29 cellular contexts compared by ENCODE assay signal in genomic region chr3:69452295-69452694, GRCh38.
"Had no signal": no experiment of that assay in that cellular context is flagged by ENCODE, and none has a peak within 500 bp of the region (broad histone marks: within the 10 kb centered on the region; RNA-seq: fewer than 3 reads in every experiment).

No MANE protein-coding gene starts in this region.

- H3K27ac Mint-ChIP-seq: immature natural killer cell; mesothelial cell of epicardium; naive B cell; natural killer cell; stimulated activated effector memory CD8-positive, alpha-beta T cell treated with anti-CD3 and anti-CD28 coated beads, Interleukin-12 subunit alpha, Interleukin-12 subunit beta, amount 100 ng/mL, for 72 hours; stimulated activated naive CD8-positive, alpha-beta T cell treated with anti-CD3 and anti-CD28 coated beads, Interleukin-15, Interleukin-2, amounts not matched to agents 100 ng/mL and 50 ng/mL, for 24 hours had no signal

- H3K4me1 Mint-ChIP-seq: immature natural killer cell; mesothelial cell of epicardium; naive B cell; natural killer cell; stimulated activated effector memory CD8-positive, alpha-beta T cell treated with anti-CD3 and anti-CD28 coated beads, Interleukin-12 subunit alpha, Interleukin-12 subunit beta, amount 100 ng/mL, for 72 hours had no signal

- H3K4me3 ChIP-seq: left lung, lung, ovary, prostate gland, skin epidermis, spleen, suprapubic skin, thoracic aorta, tibial artery, upper lobe of right lung had no signal

- H3K4me1 ChIP-seq: left lung, prostate gland, tibial artery, upper lobe of right lung had no signal

- FAIRE-seq: islet of Langerhans, kidney, urothelium cell line had no signal

- DNase-seq: hypothalamus; immature natural killer cell; kidney; left colon; left lung; mesendoderm; naive B cell; natural killer cell; ovary; posterior cingulate gyrus; retina; right cardiac atrium; spleen; stimulated activated CD4-positive, alpha-beta T cell treated with anti-CD3 and anti-CD28 coated beads, Interleukin-4, amount 100 ng/mL, for 24 hours; stimulated activated naive CD4-positive, alpha-beta T cell; tibial artery; trophoblast cell; upper lobe of right lung had no signal

- H3K27me3 Mint-ChIP-seq: stimulated activated naive CD8-positive, alpha-beta T cell treated with anti-CD3 and anti-CD28 coated beads, Interleukin-15, Interleukin-2, amounts not matched to agents 100 ng/mL and 50 ng/mL, for 24 hours had no signal

- H3K27me3 ChIP-seq: left lung, ovary, spleen, suprapubic skin, tibial artery, upper lobe of right lung had no signal

- H3K36me3 ChIP-seq: left lung, ovary, prostate gland, spleen, suprapubic skin, thoracic aorta, tibial artery, upper lobe of right lung had no signal

- H3K4me3 Mint-ChIP-seq: immature natural killer cell; mesothelial cell of epicardium; naive B cell; natural killer cell; stimulated activated effector memory CD8-positive, alpha-beta T cell treated with anti-CD3 and anti-CD28 coated beads, Interleukin-12 subunit alpha, Interleukin-12 subunit beta, amount 100 ng/mL, for 72 hours; stimulated activated naive CD8-positive, alpha-beta T cell treated with anti-CD3 and anti-CD28 coated beads, Interleukin-15, Interleukin-2, amounts not matched to agents 100 ng/mL and 50 ng/mL, for 24 hours had no signal

- ATAC-seq: left colon; left lung; natural killer cell; sciatic nerve; stimulated activated effector memory CD8-positive, alpha-beta T cell treated with anti-CD3 and anti-CD28 coated beads, Interleukin-12 subunit alpha, Interleukin-12 subunit beta, amount 100 ng/mL, for 72 hours; upper lobe of right lung had no signal

- H3K27ac ChIP-seq: left lung, ovary, prostate gland, skin epidermis, suprapubic skin, thoracic aorta, tibial artery, upper lobe of right lung had no signal

- H3K9me3 Mint-ChIP-seq: immature natural killer cell; mesothelial cell of epicardium; natural killer cell; stimulated activated effector memory CD8-positive, alpha-beta T cell treated with anti-CD3 and anti-CD28 coated beads, Interleukin-12 subunit alpha, Interleukin-12 subunit beta, amount 100 ng/mL, for 72 hours; stimulated activated naive CD8-positive, alpha-beta T cell treated with anti-CD3 and anti-CD28 coated beads, Interleukin-15, Interleukin-2, amounts not matched to agents 100 ng/mL and 50 ng/mL, for 24 hours had no signal

- H3K36me3 Mint-ChIP-seq: immature natural killer cell; mesothelial cell of epicardium; naive B cell; natural killer cell; stimulated activated effector memory CD8-positive, alpha-beta T cell treated with anti-CD3 and anti-CD28 coated beads, Interleukin-12 subunit alpha, Interleukin-12 subunit beta, amount 100 ng/mL, for 72 hours had no signal

- H3K9me3 ChIP-seq: left lung, ovary, prostate gland, suprapubic skin, thoracic aorta, tibial artery, upper lobe of right lung had no signal
